ENCODE assay signal across 10 cellular contexts in the genomic region with DNA sequence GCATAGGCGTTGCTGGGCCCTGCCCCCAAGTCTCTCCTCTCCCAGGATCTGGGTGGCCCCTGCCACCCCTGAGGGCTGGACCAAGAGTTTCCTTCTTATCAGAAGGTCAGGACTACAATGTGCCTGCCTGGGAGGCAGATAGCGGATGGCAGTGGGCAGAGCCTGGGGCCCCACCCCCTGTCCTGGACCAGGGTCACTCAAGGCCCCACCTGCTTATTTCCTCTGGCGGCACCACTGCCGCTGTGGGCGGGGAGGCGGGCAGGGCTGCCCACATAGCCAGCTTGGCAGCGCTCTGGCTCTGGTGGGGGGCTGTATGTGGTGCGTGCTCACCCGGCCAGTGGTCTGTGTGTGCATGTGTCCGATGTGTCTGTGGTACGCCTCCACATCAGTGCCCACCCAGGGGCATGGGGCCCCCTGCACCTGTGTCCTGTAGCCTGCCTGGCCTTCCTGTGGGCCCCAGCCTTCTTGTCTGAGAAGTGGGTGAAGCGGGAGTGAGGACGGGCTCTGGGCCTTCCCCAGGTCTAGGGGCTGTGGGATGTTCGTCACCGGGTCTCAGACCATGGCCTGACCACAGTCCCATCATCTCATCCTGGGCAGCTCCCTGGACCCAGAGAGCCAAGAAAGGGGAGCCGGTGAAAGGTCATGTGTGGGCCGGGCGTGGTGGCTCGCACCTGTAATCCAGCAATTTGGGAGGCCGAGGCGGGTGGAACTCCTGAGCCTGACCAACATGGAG. TPM values are rescaled to one million over a fixed set of nuclear protein-coding genes. Genes with fewer than 3 reads are reported as not detected.
DNase-seq lines count a peak whose midpoint lies in the region; ATAC-seq and TF ChIP-seq lines count a peak whose summit lies in the region.
"Had no signal": no experiment of that assay in that cellular context is flagged by ENCODE, and none has a peak within 500 bp of the region (broad histone marks: within the 10 kb centered on the region; RNA-seq: fewer than 3 reads in every experiment).

No MANE protein-coding gene starts in this region.

- H3K27me3 Mint-ChIP-seq in HFFc6 (ENCODE audit: insufficient read depth) (peaks cover 8% of the 10 kb centered on the region), WTC11 (ENCODE audit: low read depth) (peaks cover 29% of the 10 kb centered on the region)

- DNase-seq in HFFc6 (no peak), NCI-H1048 (lab: John Stamatoyannopoulos, UW) (no peak), WTC11 (ENCODE audit: low spot score) (no peak), A673 (ENCODE audit: low spot score) (no peak), AG08396 (ENCODE audit: low spot score) (no peak)
- DNase-seq: DMS79 treated with DMSO at 0.1 percent for 48 hours had no signal

- H3K9me3 Mint-ChIP-seq in HFFc6, result no peaks in the 10 kb centered on the region
- no peaks in the 10 kb centered on the region for H3K9me3 Mint-ChIP-seq in WTC11
- H3K9me3 Mint-ChIP-seq: activated T-helper 2 cell treated with anti-CD3 and anti-CD28 coated beads, Interferon-gamma antibody, Interleukin-2, Interleukin-4, amounts not matched to agents 10 μg/mL and 5 μg/mL and 100 μg/mL, durations not matched to agents 14 hours and 24 hours and 36 hours had no signal

- no peak for TF ChIP-seq CTCF in 22Rv1 (IDR thresholded peaks at IDR 0.05)
- no peak for TF ChIP-seq CTCF in HFFc6 (IDR thresholded peaks at IDR 0.05)
- TF ChIP-seq CTCF in WTC11 (IDR thresholded peaks at IDR 0.05), result no peak
- no peak for TF ChIP-seq CTCF in A673 (conservative IDR thresholded peaks at IDR 0.05; ENCODE audit: low read depth, low read length)

- H3K4me3 Mint-ChIP-seq in HFFc6 (peak overlapping the region; percentile 61; the same call in 1 of the 2 replicates), WTC11 (no peak overlapping the region)

- H3K27ac Mint-ChIP-seq in HFFc6 (peak overlapping the region; percentile 81), WTC11 (no peak overlapping the region)
- H3K27ac Mint-ChIP-seq: activated T-helper 2 cell treated with anti-CD3 and anti-CD28 coated beads, Interferon-gamma antibody, Interleukin-2, Interleukin-4, amounts not matched to agents 10 μg/mL and 5 μg/mL and 100 μg/mL, durations not matched to agents 14 hours and 24 hours and 36 hours had no signal

- H3K4me1 Mint-ChIP-seq in HFFc6 (ENCODE audit: low read depth) (peaks cover 26% of the 10 kb centered on the region), WTC11 (peaks cover 29% of the 10 kb centered on the region)

- H3K36me3 Mint-ChIP-seq in HFFc6 (ENCODE audit: low read depth) (peaks cover 4% of the 10 kb centered on the region; the same call in 1 of the 2 replicates), WTC11 (peaks cover 6% of the 10 kb centered on the region; the same call in 1 of the 2 replicates)

- no peak for ATAC-seq in WTC11

- CTCF ChIA-PET in WTC11 (lab: Charles Lee) (interaction anchor here (1.1 kb wide), 1 partner anchor 107 kb away, joined by 3 read pairs; no protein-coding TSS in a partner anchor), A673 (lab: Charles Lee) (no interaction called here)

- intact Hi-C loops in A673 (cut with micrococcal nuclease; ENCODE audit: unreplicated experiment), result no loop called here

- H3K36me3 ChIP-seq in mucosa of rectum (ENCODE audit: control insufficient read depth in 2 of 2, insufficient read depth in 2 of 2, low read length in 2 of 2) (no peaks in the 10 kb centered on the region), A673 (ENCODE audit: insufficient read depth, low read length, poor library complexity, severe bottlenecking) (no peaks in the 10 kb centered on the region)

- no TSS peak for BruUV-seq in A673 (replicated peaks; lab: Mats Ljungman, UMichigan)

- POLR2A ChIA-PET in WTC11 (lab: Charles Lee), result no interaction called here
- POLR2A ChIA-PET in A673 (lab: Charles Lee; ENCODE audit: low non-redundant PET), result no interaction called here

- H3K9me3 ChIP-seq in mucosa of rectum (ENCODE audit: control insufficient read depth in 2 of 2, low read length in 2 of 2) (no peaks in the 10 kb centered on the region), A673 (ENCODE audit: low read depth, low read length, poor library complexity, severe bottlenecking) (no peaks in the 10 kb centered on the region)

- peak overlapping the region; percentile 20 to 34 for H3K4me3 ChIP-seq in mucosa of rectum (ENCODE audit: low read length in 2 of 2)
- H3K4me3 ChIP-seq in A673 (ENCODE audit: low read depth, low read length, poor library complexity, severe bottlenecking), result no peak overlapping the region

- H3K4me1 ChIP-seq in mucosa of rectum (ENCODE audit: control insufficient read depth in 2 of 2, insufficient read depth in 2 of 2, low read length in 2 of 2) (peaks cover 60% of the 10 kb centered on the region in 2 donors), A673 (ENCODE audit: insufficient read depth, low read length, poor library complexity, severe bottlenecking) (peaks cover 23% of the 10 kb centered on the region)

- H3K27ac ChIP-seq in 22Rv1, result peak overlapping the region; percentile 47
- H3K27ac ChIP-seq in cingulate gyrus (ENCODE audit: low read depth, low read length), result peak overlapping the region; percentile 81
- H3K27ac ChIP-seq in mucosa of rectum (ENCODE audit: low read depth in 2 of 2, low read length in 2 of 2), result peak overlapping the region; percentile 34 to 56
- H3K27ac ChIP-seq in A673 (ENCODE audit: low read depth, low read length, poor library complexity, severe bottlenecking), result no peak overlapping the region

- peak overlapping the region in 1 of 2 donors; percentile 46 for H3K9ac ChIP-seq in mucosa of rectum (ENCODE audit: low read depth in 1 of 2, low read length in 2 of 2)

- H3K27me3 ChIP-seq in mucosa of rectum (ENCODE audit: control insufficient read depth in 2 of 2, insufficient read depth in 2 of 2, low read length in 2 of 2) (peaks cover 0 to 10% of the 10 kb centered on the region in 2 donors), A673 (replicated peaks; ENCODE audit: insufficient read depth, low read depth, low read length, poor library complexity) (peaks cover 12% of the 10 kb centered on the region)

TF ChIP-seq in WTC11, 78 proteins besides CTCF, POLR2A, EP300 and RAD21 (continues in another document):
- TF ChIP-seq, protein P1, sequence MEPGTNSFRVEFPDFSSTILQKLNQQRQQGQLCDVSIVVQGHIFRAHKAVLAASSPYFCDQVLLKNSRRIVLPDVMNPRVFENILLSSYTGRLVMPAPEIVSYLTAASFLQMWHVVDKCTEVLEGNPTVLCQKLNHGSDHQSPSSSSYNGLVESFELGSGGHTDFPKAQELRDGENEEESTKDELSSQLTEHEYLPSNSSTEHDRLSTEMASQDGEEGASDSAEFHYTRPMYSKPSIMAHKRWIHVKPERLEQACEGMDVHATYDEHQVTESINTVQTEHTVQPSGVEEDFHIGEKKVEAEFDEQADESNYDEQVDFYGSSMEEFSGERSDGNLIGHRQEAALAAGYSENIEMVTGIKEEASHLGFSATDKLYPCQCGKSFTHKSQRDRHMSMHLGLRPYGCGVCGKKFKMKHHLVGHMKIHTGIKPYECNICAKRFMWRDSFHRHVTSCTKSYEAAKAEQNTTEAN (CRISPR knock-in tag; IDR thresholded peaks at IDR 0.05), result no peak
- no peak for TF ChIP-seq NR1H2 (CRISPR knock-in tag; IDR thresholded peaks at IDR 0.05)
- no peak for TF ChIP-seq MXD4 (CRISPR knock-in tag; IDR thresholded peaks at IDR 0.05; ENCODE audit: borderline replicate concordance)
- TF ChIP-seq, protein P2, sequence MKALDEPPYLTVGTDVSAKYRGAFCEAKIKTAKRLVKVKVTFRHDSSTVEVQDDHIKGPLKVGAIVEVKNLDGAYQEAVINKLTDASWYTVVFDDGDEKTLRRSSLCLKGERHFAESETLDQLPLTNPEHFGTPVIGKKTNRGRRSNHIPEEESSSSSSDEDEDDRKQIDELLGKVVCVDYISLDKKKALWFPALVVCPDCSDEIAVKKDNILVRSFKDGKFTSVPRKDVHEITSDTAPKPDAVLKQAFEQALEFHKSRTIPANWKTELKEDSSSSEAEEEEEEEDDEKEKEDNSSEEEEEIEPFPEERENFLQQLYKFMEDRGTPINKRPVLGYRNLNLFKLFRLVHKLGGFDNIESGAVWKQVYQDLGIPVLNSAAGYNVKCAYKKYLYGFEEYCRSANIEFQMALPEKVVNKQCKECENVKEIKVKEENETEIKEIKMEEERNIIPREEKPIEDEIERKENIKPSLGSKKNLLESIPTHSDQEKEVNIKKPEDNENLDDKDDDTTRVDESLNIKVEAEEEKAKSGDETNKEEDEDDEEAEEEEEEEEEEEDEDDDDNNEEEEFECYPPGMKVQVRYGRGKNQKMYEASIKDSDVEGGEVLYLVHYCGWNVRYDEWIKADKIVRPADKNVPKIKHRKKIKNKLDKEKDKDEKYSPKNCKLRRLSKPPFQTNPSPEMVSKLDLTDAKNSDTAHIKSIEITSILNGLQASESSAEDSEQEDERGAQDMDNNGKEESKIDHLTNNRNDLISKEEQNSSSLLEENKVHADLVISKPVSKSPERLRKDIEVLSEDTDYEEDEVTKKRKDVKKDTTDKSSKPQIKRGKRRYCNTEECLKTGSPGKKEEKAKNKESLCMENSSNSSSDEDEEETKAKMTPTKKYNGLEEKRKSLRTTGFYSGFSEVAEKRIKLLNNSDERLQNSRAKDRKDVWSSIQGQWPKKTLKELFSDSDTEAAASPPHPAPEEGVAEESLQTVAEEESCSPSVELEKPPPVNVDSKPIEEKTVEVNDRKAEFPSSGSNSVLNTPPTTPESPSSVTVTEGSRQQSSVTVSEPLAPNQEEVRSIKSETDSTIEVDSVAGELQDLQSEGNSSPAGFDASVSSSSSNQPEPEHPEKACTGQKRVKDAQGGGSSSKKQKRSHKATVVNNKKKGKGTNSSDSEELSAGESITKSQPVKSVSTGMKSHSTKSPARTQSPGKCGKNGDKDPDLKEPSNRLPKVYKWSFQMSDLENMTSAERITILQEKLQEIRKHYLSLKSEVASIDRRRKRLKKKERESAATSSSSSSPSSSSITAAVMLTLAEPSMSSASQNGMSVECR (CRISPR knock-in tag; IDR thresholded peaks at IDR 0.05; ENCODE audit: borderline replicate concordance), result no peak
- TF ChIP-seq OVOL2 (CRISPR knock-in tag; IDR thresholded peaks at IDR 0.05; ENCODE audit: borderline replicate concordance), result no peak

RNA-seq across cellular contexts. Expression of a gene that starts 3.0 kb away (rescaled TPM):
- 10 to 100 TPM; 40.5 to 48.8 (median 43.3) TPM for total RNA-seq in HFFc6 (2021; fragmentation: NEBNext Ultra II Directional; extraction: Animal tissue kit (Norgen Biotek cat#: 25700))
- total RNA-seq in WTC11 (2021) (15.3 to 19.9 TPM (median 15.6 TPM) in 3 replicates), A673 (2021) (22.7 TPM in 2 replicates)

RNA-seq across cellular contexts. Expression of a gene that starts 6.0 kb away (rescaled TPM):
- under 1 TPM in 2 of 6 experiments, not detected in 4; 0.24 to 0.28 TPM for total RNA-seq in HFFc6 (2021; fragmentation: NEBNext Ultra II Directional; extraction: Animal tissue kit (Norgen Biotek cat#: 25700))
- 1.1 to 1.6 TPM (median 1.6 TPM) in 3 replicates for total RNA-seq in WTC11 (2021)
- 0.68 TPM in 1 of 2 replicates, not detected in the other for total RNA-seq in A673 (2021)

RNA-seq across cellular contexts. Expression of a gene that starts 41.4 kb away (rescaled TPM):
- 100 to 1,000 TPM; 200 to 291 (median 270) TPM for total RNA-seq in HFFc6 (2021; fragmentation: NEBNext Ultra II Directional; extraction: Animal tissue kit (Norgen Biotek cat#: 25700))
- total RNA-seq in WTC11 (2021) (377 to 400 TPM (median 384 TPM) in 3 replicates), A673 (2021) (348 and 358 TPM in 2 replicates)

RNA-seq across cellular contexts. Expression of a gene that starts 41.7 kb away (rescaled TPM):
- 10 to 100 TPM; 19.4 to 24.0 (median 21.0) TPM for total RNA-seq in HFFc6 (2021; fragmentation: NEBNext Ultra II Directional; extraction: Animal tissue kit (Norgen Biotek cat#: 25700))
- total RNA-seq in WTC11 (2021) (69.6 to 78.2 TPM (median 77.9 TPM) in 3 replicates), A673 (2021) (77.7 and 84.0 TPM in 2 replicates)
